In the genomic region with DNA sequence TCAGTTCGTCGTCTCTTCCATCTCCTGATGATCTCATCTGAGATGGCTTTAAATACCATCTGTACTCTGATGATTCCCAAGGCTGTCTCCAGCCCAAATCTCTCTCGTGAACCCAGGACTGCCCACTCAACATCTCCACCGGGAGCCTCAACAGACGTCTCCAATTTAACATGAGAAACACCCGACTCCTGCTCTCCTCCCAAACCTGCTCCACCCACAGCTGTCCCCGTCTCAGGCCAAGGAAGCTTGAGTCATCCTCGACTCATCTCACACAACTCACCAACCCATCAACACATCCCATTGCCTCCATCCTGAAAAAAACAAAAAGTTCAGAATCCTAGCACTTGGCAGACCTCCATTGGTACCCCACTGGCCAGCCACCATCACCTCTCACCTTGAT, we compare ENCODE assay signal across 14 cellular contexts. TPM values are rescaled to one million over a fixed set of nuclear protein-coding genes. Genes with fewer than 3 reads are reported as not detected.
"Had no signal": no experiment of that assay in that cellular context is flagged by ENCODE, and none has a peak within 500 bp of the region (broad histone marks: within the 10 kb centered on the region; RNA-seq: fewer than 3 reads in every experiment).

No MANE protein-coding gene starts in this region.

- DNase-seq: activated B cell treated with CpG ODN at 0.5 μM for 24 hours; activated naive CD4-positive, alpha-beta T cell treated with anti-CD3 and anti-CD28 coated beads, Interleukin-2, amount 10 ng/mL, durations not matched to agents 7 days and 5 days; amniotic stem cell; esophagus squamous epithelium; ovary; stimulated activated CD4-positive, alpha-beta T cell treated with anti-CD3 and anti-CD28 coated beads, Interleukin-15, amount 100 ng/mL, for 24 hours; stimulated activated CD4-positive, alpha-beta T cell treated with anti-CD3 and anti-CD28 coated beads, Interleukin-4, amount 100 ng/mL, for 24 hours; stimulated activated naive CD8-positive, alpha-beta T cell treated with anti-CD3 and anti-CD28 coated beads, Interleukin-15, amount 100 ng/mL, for 72 hours; T-helper 17 cell had no signal

- H3K9me3 Mint-ChIP-seq: activated B cell treated with CpG ODN at 0.5 μM for 24 hours; activated naive CD4-positive, alpha-beta T cell treated with anti-CD3 and anti-CD28 coated beads, Interleukin-2, amount 10 ng/mL, durations not matched to agents 7 days and 5 days; activated T-helper 2 cell treated with anti-CD3 and anti-CD28 coated beads, Interferon-gamma antibody, Interleukin-2, Interleukin-4, amounts not matched to agents 10 μg/mL and 5 μg/mL and 100 μg/mL, durations not matched to agents 14 hours and 24 hours and 36 hours; brain; neural crest cell; stimulated activated naive CD8-positive, alpha-beta T cell treated with anti-CD3 and anti-CD28 coated beads, Interleukin-15, amount 100 ng/mL, for 72 hours had no signal

- H3K36me3 Mint-ChIP-seq: activated naive CD4-positive, alpha-beta T cell treated with anti-CD3 and anti-CD28 coated beads, Interleukin-2, amount 10 ng/mL, durations not matched to agents 7 days and 5 days; brain had no signal

- H3K36me3 ChIP-seq: esophagus squamous epithelium, ovary had no signal

- ATAC-seq: stimulated activated naive CD8-positive, alpha-beta T cell treated with anti-CD3 and anti-CD28 coated beads, Interleukin-15, amount 100 ng/mL, for 72 hours; T-helper 17 cell had no signal

- H3K4me1 ChIP-seq: esophagus squamous epithelium had no signal

- H3K4me3 ChIP-seq: esophagus squamous epithelium, ovary had no signal

- H3K27me3 Mint-ChIP-seq: activated naive CD4-positive, alpha-beta T cell treated with anti-CD3 and anti-CD28 coated beads, Interleukin-2, amount 10 ng/mL, durations not matched to agents 7 days and 5 days had no signal

- H3K27me3 ChIP-seq: ovary had no signal

- H3K27ac Mint-ChIP-seq: activated B cell treated with CpG ODN at 0.5 μM for 24 hours; activated naive CD4-positive, alpha-beta T cell treated with anti-CD3 and anti-CD28 coated beads, Interleukin-2, amount 10 ng/mL, durations not matched to agents 7 days and 5 days; activated T-helper 2 cell treated with anti-CD3 and anti-CD28 coated beads, Interferon-gamma antibody, Interleukin-2, Interleukin-4, amounts not matched to agents 10 μg/mL and 5 μg/mL and 100 μg/mL, durations not matched to agents 14 hours and 24 hours and 36 hours; brain; T-helper 17 cell had no signal

- H3K4me3 Mint-ChIP-seq: activated B cell treated with CpG ODN at 0.5 μM for 24 hours; activated naive CD4-positive, alpha-beta T cell treated with anti-CD3 and anti-CD28 coated beads, Interleukin-2, amount 10 ng/mL, durations not matched to agents 7 days and 5 days; brain; neural crest cell; stimulated activated naive CD8-positive, alpha-beta T cell treated with anti-CD3 and anti-CD28 coated beads, Interleukin-15, amount 100 ng/mL, for 72 hours; T-helper 17 cell had no signal

- H3K4me1 Mint-ChIP-seq: activated B cell treated with CpG ODN at 0.5 μM for 24 hours; activated naive CD4-positive, alpha-beta T cell treated with anti-CD3 and anti-CD28 coated beads, Interleukin-2, amount 10 ng/mL, durations not matched to agents 7 days and 5 days; stimulated activated naive CD8-positive, alpha-beta T cell treated with anti-CD3 and anti-CD28 coated beads, Interleukin-15, amount 100 ng/mL, for 72 hours; T-helper 17 cell had no signal

- H3K27ac ChIP-seq: esophagus squamous epithelium, ovary had no signal

- H3K9me3 ChIP-seq: esophagus squamous epithelium, ovary had no signal

RNA-seq across cellular contexts. Expression of a gene that starts 29.7 kb away (rescaled TPM):
- total RNA-seq: activated B cell treated with CpG ODN at 0.5 μM for 24 hours; activated T-helper 2 cell treated with anti-CD3 and anti-CD28 coated beads, Interferon-gamma antibody, Interleukin-2, Interleukin-4, amounts not matched to agents 10 μg/mL and 5 μg/mL and 100 μg/mL, durations not matched to agents 14 hours and 24 hours and 36 hours; chondrocyte; renal cortical epithelial cell; T-helper 17 cell had no signal
